In genomic region chr10:110059965-110060364, GRCh38 we compare ENCODE assay signal across 15 cellular contexts. TPM values are rescaled to one million over a fixed set of nuclear protein-coding genes. Genes with fewer than 3 reads are reported as not detected.
DNase-seq lines count a peak whose midpoint lies in the region; ATAC-seq and TF ChIP-seq lines count a peak whose summit lies in the region.
"Had no signal": no experiment of that assay in that cellular context is flagged by ENCODE, and none has a peak within 500 bp of the region (broad histone marks: within the 10 kb centered on the region; RNA-seq: fewer than 3 reads in every experiment).

No MANE protein-coding gene starts in this region.

- peak overlapping the region in 9 of 11 experiments; percentile 41 to 75 (median 63); a peak in 18 of 22 replicates for H3K27ac ChIP-seq in BLaER1 treated with 17β-estradiol and CSF1 and Interleukin-3, amounts not matched to agents 10 nM and 100 nM
- peak overlapping the region; percentile 68 for H3K27ac ChIP-seq in left ventricle myocardium inferior (replicated peaks)
- H3K27ac ChIP-seq: colonic mucosa, ovary had no signal

- H3K9me3 ChIP-seq in BLaER1 treated with 17β-estradiol and CSF1 and Interleukin-3, amounts not matched to agents 10 nM and 100 nM (replicated peaks in 1 of 11) = no peaks in the 10 kb centered on the region
- H3K9me3 ChIP-seq in left ventricle myocardium inferior (replicated peaks) = no peaks in the 10 kb centered on the region
- H3K9me3 ChIP-seq: colonic mucosa, ovary had no signal

- peak overlapping the region; percentile 15 to 86 (median 22) for H3K4me3 Mint-ChIP-seq in T-cell

- H3K36me3 Mint-ChIP-seq in T-cell = no peaks in the 10 kb centered on the region

- POLR2A ChIA-PET in T-cell (lab: Charles Lee) = interaction anchor here in 1 of 2 donors (1.4 kb wide), 1 partner anchor 17 kb away, joined by 3 read pairs; no protein-coding TSS in a partner anchor

- ATAC-seq in GM19043 (IDR thresholded peaks at IDR 0.05; ENCODE audit: low read depth, unreplicated experiment) (peak; percentile 66), T-cell (replicated peaks in 1 of 4) (peak in 3 of 4 experiments; percentile 53 to 64 (median 58)), GM21717 (IDR thresholded peaks at IDR 0.05; ENCODE audit: unreplicated experiment) (no peak), HG03097 (IDR thresholded peaks at IDR 0.05; ENCODE audit: low FRiP score, unreplicated experiment) (no peak)

- peak overlapping the region; percentile 76 to 79 for H3K27ac Mint-ChIP-seq in T-cell

- DNase-seq in T-cell (no peak), left ventricle myocardium inferior (no peak), MV-4-11 (lab: John Stamatoyannopoulos, UW) (no peak), H4 (ENCODE audit: low spot score) (no peak)
- DNase-seq: colonic mucosa; foreskin fibroblast; kidney glomerular epithelial cell; NCI-H2029; ovary; stimulated activated CD4-positive, alpha-beta T cell treated with anti-CD3 and anti-CD28 coated beads, Interleukin-4, amount 100 ng/mL, for 1 hour; T1000 had no signal

- peaks cover 88 to 93% (median 89%) of the 10 kb centered on the region in 3 donors for H3K4me1 Mint-ChIP-seq in T-cell

- intact Hi-C loops in left ventricle myocardium inferior (cut with micrococcal nuclease) = no loop called here

- TF ChIP-seq CTCF in left ventricle myocardium inferior (IDR thresholded peaks at IDR 0.05; ENCODE audit: borderline replicate concordance) = no peak

- H3K4me3 ChIP-seq in BLaER1 treated with 17β-estradiol and CSF1 and Interleukin-3, amounts not matched to agents 10 nM and 100 nM = no peak overlapping the region
- no peak overlapping the region for H3K4me3 ChIP-seq in left ventricle myocardium inferior
- H3K4me3 ChIP-seq: colonic mucosa, ovary had no signal

- H3K36me3 ChIP-seq in BLaER1 treated with 17β-estradiol and CSF1 and Interleukin-3, amounts not matched to agents 10 nM and 100 nM = peaks cover 0 to 14% (median 0%) of the 10 kb centered on the region in 11 experiments; a peak in 2 of 22 replicates
- H3K36me3 ChIP-seq in left ventricle myocardium inferior = no peaks in the 10 kb centered on the region
- H3K36me3 ChIP-seq: colonic mucosa, ovary had no signal

- peak overlapping the region in 6 of 11 experiments; percentile 4 to 35 (median 21); a peak in 7 of 22 replicates for H3K9ac ChIP-seq in BLaER1 treated with 17β-estradiol and CSF1 and Interleukin-3, amounts not matched to agents 10 nM and 100 nM

- no peaks in the 10 kb centered on the region for H3K27me3 ChIP-seq in BLaER1 treated with 17β-estradiol and CSF1 and Interleukin-3, amounts not matched to agents 10 nM and 100 nM
- no peaks in the 10 kb centered on the region for H3K27me3 ChIP-seq in left ventricle myocardium inferior (ENCODE audit: low read depth)
- H3K27me3 ChIP-seq: colonic mucosa, ovary had no signal

- H3K4me1 ChIP-seq in BLaER1 treated with 17β-estradiol and CSF1 and Interleukin-3, amounts not matched to agents 10 nM and 100 nM = peaks cover 47 to 96% (median 55%) of the 10 kb centered on the region in 10 experiments
- peaks cover 96% of the 10 kb centered on the region for H3K4me1 ChIP-seq in left ventricle myocardium inferior

- no peaks in the 10 kb centered on the region for H3K27me3 Mint-ChIP-seq in T-cell

- no peaks in the 10 kb centered on the region for H3K9me3 Mint-ChIP-seq in T-cell

- no peaks in the 10 kb centered on the region for H4K20me1 ChIP-seq in BLaER1 treated with 17β-estradiol and CSF1 and Interleukin-3, amounts not matched to agents 10 nM and 100 nM

- H3K4me2 ChIP-seq in BLaER1 treated with 17β-estradiol and CSF1 and Interleukin-3, amounts not matched to agents 10 nM and 100 nM = peak overlapping the region; percentile 53 to 90 (median 69)

- CTCF ChIA-PET in T-cell (lab: Charles Lee) = interaction anchor here in 1 of 2 donors (1.0 to 1.2 kb wide), 3 partner anchors 8 to 81 kb away, joined by 3 read pairs; no protein-coding TSS in a partner anchor

RNA-seq across cellular contexts. Expression of gene ADD3, which starts 52.2 kb away (rescaled TPM):
- total RNA-seq in T-cell = 100 to 1,000 TPM; 296 to 481 (median 303) TPM
- 113 TPM for total RNA-seq in left ventricle myocardium inferior
- 457 and 546 TPM in 2 replicates for total RNA-seq in H4 (2014; rRNA removed; shearing (Covaris generic))

Comparison
In these comparisons a context has a peak if more than half of its experiments do, and no peak if none do; other contexts are left out.
1. ATAC-seq: peak in GM19043 (single experiment) and T-cell (3 of 4); none in GM21717 (single experiment) and HG03097 (single experiment).